Comparison of ENCODE assay signal across 1 cellular context in the genomic region with DNA sequence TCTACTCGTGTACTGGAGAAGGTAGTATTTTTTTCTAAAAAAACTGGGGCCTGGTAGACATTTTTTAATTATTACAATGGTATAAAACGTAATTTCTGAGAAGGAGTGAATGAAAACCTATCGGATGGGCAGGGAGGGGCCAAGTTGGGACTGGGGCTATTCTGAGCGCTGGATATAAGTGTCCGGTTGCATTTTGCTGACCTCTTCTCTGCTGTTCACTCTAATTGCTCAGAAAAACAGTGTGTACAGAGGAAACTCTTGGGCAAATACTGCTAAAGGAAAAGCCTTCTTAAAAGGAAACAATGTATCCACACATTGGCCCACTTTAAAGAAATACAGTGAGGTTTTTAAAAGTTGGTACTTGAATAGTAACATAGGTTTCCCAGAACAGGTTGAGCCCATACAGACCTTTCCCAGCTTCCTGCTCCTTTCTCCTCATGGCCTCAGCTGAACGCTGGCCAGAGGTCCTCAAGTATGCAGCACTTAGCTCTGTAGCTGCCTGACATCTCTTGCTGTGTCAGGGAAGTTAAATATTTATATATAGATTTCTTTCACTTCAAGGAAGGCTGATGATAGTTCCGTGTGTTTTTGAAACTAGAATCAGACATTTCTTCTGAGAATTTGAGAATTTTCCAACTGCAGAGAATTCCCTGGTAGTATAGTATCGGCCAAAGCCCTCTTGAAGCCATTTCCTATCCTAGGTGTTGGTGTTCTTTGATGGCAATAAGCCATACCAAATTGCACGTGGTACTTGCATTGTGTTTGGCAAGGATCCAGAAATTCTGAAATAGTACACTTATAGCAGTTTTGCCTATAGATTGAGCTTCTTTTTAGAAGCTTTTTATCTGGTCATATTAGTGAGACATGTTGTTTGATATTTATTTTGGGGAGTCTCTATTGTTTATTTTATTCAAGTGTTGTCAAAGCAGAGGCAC.
TF ChIP-seq lines count a peak whose summit lies in the region.

No MANE protein-coding gene starts in this region.

TF ChIP-seq in HepG2, 621 proteins besides CTCF, POLR2A, EP300 and RAD21:
- TF ChIP-seq, protein P1, sequence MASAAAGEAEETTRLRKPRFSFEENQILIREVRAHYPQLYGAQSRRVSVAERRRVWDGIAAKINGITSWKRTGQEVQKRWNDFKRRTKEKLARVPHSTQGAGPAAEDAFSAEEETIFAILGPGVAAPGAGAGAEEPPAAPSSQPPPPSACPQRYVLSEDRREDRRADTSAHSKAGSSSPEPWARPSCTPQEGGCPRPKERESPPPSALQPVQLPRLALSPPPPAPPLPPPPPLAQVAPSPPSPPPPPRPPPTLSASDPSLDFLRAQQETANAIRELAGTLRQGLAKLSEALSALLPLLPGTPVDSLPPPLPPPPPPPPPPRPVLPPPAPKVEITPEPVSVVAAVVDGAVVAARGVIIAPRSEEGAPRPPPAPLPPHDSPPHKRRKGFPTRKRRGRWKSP (CRISPR knock-in tag; IDR thresholded peaks at IDR 0.05), result no peak
